19 cellular contexts compared by ENCODE assay signal in the genomic region with DNA sequence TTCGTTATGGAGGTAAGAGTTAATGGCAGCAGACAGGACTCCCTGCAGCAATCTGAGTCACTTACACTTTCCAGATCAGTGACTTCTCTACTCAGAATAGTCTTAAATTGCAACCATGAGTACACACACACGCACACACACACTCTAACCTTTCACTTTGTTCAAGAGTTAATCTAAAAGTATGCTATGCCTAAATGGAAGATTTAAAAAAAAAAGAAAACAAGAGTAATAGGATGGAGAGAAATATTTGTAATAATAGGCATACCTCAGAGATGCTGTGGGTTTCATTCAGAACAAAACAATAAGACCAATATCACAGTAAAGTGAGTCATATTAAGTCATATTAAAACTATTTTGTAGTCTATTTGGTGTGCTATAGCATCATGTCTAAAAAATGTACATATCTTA.
DNase-seq lines count a peak whose midpoint lies in the region; ATAC-seq, FAIRE-seq and TF ChIP-seq lines count a peak whose summit lies in the region.
"Had no signal": no experiment of that assay in that cellular context is flagged by ENCODE, and none has a peak within 500 bp of the region (broad histone marks: within the 10 kb centered on the region; RNA-seq: fewer than 3 reads in every experiment).

No MANE protein-coding gene starts in this region.

- H3K27me3 Mint-ChIP-seq in CD14-positive monocyte (ENCODE audit: low read depth in 3 of 3) = no peaks in the 10 kb centered on the region
- H3K27me3 Mint-ChIP-seq: activated CD4-positive, alpha-beta T cell treated with anti-CD3 and anti-CD28 coated beads, Interleukin-2, amount 10 ng/mL, durations not matched to agents 7 days and 5 days; activated T-cell treated with anti-CD3 and anti-CD28 coated beads, Interleukin-2, amount 50 U/mL, for 24 hours; dendritic cell treated with granulocyte-macrophage colony-stimulating factor and Interleukin-4, amounts not matched to agents 40 ng/mL and 50 ng/mL, for 4 days had no signal

- TF ChIP-seq CTCF in CD14-positive monocyte (IDR thresholded peaks at IDR 0.05) = no peak

- intact Hi-C loops in left colon (cut with DNase I, micrococcal nuclease) = no loop called here
- intact Hi-C loops in CD14-positive monocyte (cut with micrococcal nuclease) = no loop called here

- no peak overlapping the region for H3K4me3 Mint-ChIP-seq in CD14-positive monocyte
- H3K4me3 Mint-ChIP-seq: activated CD4-positive, alpha-beta T cell treated with anti-CD3 and anti-CD28 coated beads, Interleukin-2, amount 10 ng/mL, durations not matched to agents 7 days and 5 days; activated T-cell treated with anti-CD3 and anti-CD28 coated beads, Interleukin-2, amount 50 U/mL, for 24 hours; dendritic cell treated with granulocyte-macrophage colony-stimulating factor and Interleukin-4, amounts not matched to agents 40 ng/mL and 50 ng/mL, for 4 days had no signal

- no peak overlapping the region for H3K27ac Mint-ChIP-seq in CD14-positive monocyte
- H3K27ac Mint-ChIP-seq: activated CD4-positive, alpha-beta T cell treated with anti-CD3 and anti-CD28 coated beads, Interleukin-2, amount 10 ng/mL, durations not matched to agents 7 days and 5 days; activated T-cell treated with anti-CD3 and anti-CD28 coated beads, Interleukin-2, amount 50 U/mL, for 24 hours; dendritic cell treated with granulocyte-macrophage colony-stimulating factor and Interleukin-4, amounts not matched to agents 40 ng/mL and 50 ng/mL, for 4 days had no signal

- FAIRE-seq in RCC 7860 (lab: Jason Lieb, UNC) = peak; percentile 91
- no peak for FAIRE-seq in frontal cortex (lab: Jason Lieb, UNC)
- FAIRE-seq: islet of Langerhans had no signal

- DNase-seq in EH (ENCODE audit: low read depth) (peak; percentile 72), RCC 7860 (ENCODE audit: low spot score) (peak; percentile 81), dedifferentiated amniotic fluid mesenchymal stem cell (ENCODE audit: extremely low spot score) (peak; percentile 40), kidney tubule cell (ENCODE audit: low spot score) (peak; percentile 86), left colon (no peak), putamen (ENCODE audit: low spot score) (no peak), frontal cortex (ENCODE audit: low spot score in 2 of 2) (no peak), CD14-positive monocyte (ENCODE audit: low spot score) (no peak)
- DNase-seq: activated CD4-positive, alpha-beta T cell treated with anti-CD3 and anti-CD28 coated beads, Interleukin-2, amount 10 ng/mL, durations not matched to agents 7 days and 5 days; activated T-cell treated with anti-CD3 and anti-CD28 coated beads, Interleukin-2, amount 50 U/mL, for 24 hours; DND-41; gastrocnemius medialis; Kasumi-1; mucosa of descending colon; NCI-H1694; NCI-H526; T-helper 9 cell had no signal

- no peak for ATAC-seq in left colon
- ATAC-seq: gastrocnemius medialis, mucosa of descending colon had no signal

- H3K36me3 Mint-ChIP-seq in CD14-positive monocyte = no peaks in the 10 kb centered on the region

- H3K9me3 Mint-ChIP-seq in CD14-positive monocyte = peaks cover 0 to 7% (median 3%) of the 10 kb centered on the region in 7 donors
- H3K9me3 Mint-ChIP-seq: activated CD4-positive, alpha-beta T cell treated with anti-CD3 and anti-CD28 coated beads, Interleukin-2, amount 10 ng/mL, durations not matched to agents 7 days and 5 days; dendritic cell treated with granulocyte-macrophage colony-stimulating factor and Interleukin-4, amounts not matched to agents 40 ng/mL and 50 ng/mL, for 4 days had no signal

- H3K4me1 Mint-ChIP-seq in CD14-positive monocyte = no peaks in the 10 kb centered on the region
- H3K4me1 Mint-ChIP-seq: activated CD4-positive, alpha-beta T cell treated with anti-CD3 and anti-CD28 coated beads, Interleukin-2, amount 10 ng/mL, durations not matched to agents 7 days and 5 days had no signal

Comparison
In these comparisons a context has a peak if more than half of its experiments do, and no peak if none do; other contexts are left out.
1. DNase-seq: peak in EH (single experiment), RCC 7860 (single experiment), dedifferentiated amniotic fluid mesenchymal stem cell (single experiment) and kidney tubule cell (single experiment); none in left colon (0 of 2), putamen (single experiment), frontal cortex (0 of 2) and CD14-positive monocyte (single experiment).